Comparison of ENCODE assay signal across 1 cellular context in genomic region chr9:7121055-7121454, GRCh38.
TF ChIP-seq lines count a peak whose summit lies in the region.

No MANE protein-coding gene starts in this region.

TF ChIP-seq in K562, 482 proteins besides CTCF, POLR2A, EP300 and RAD21 (continued from another document):
- TF ChIP-seq ZNF609 (CRISPR knock-in tag; IDR thresholded peaks at IDR 0.05; ENCODE audit: borderline replicate concordance) = no peak
- no peak for TF ChIP-seq DDX20 (tag; IDR thresholded peaks at IDR 0.05; ENCODE audit: low read depth)
- TF ChIP-seq SRF (CRISPR knock-in tag; IDR thresholded peaks at IDR 0.05) = no peak
- no peak for TF ChIP-seq COPS2 (conservative IDR thresholded peaks at IDR 0.05)
- TF ChIP-seq ZNF316 (IDR thresholded peaks at IDR 0.05) = no peak
- no peak for TF ChIP-seq ZNF561 (CRISPR knock-in tag; conservative IDR thresholded peaks at IDR 0.05)
- TF ChIP-seq MCM5 (IDR thresholded peaks at IDR 0.05; ENCODE audit: low read depth) = no peak
- TF ChIP-seq GABPB1 (CRISPR knock-in tag; IDR thresholded peaks at IDR 0.05) = no peak
- TF ChIP-seq YY1 (IDR thresholded peaks at IDR 0.05; ENCODE audit: borderline replicate concordance in 1 of 3, control insufficient read depth in 1 of 3, extremely low read depth in 1 of 3, insufficient read depth in 3 of 3, insufficient read length in 1 of 3, insufficient replicate concordance in 2 of 3, low read depth in 1 of 3, low read length in 2 of 3) = no peak
- TF ChIP-seq ZNF639 (CRISPR knock-in tag; conservative IDR thresholded peaks at IDR 0.05 in 1 of 2, IDR thresholded peaks at IDR 0.05 in 1 of 2) = no peak
- TF ChIP-seq ZNF717 (CRISPR knock-in tag; IDR thresholded peaks at IDR 0.05) = no peak
- no peak for TF ChIP-seq POLR2AphosphoS2 (IDR thresholded peaks at IDR 0.05; ENCODE audit: low read length)
- TF ChIP-seq ZEB2 (IDR thresholded peaks at IDR 0.05) = no peak
- TF ChIP-seq MCM7 (IDR thresholded peaks at IDR 0.05) = no peak
- TF ChIP-seq, protein P1, sequence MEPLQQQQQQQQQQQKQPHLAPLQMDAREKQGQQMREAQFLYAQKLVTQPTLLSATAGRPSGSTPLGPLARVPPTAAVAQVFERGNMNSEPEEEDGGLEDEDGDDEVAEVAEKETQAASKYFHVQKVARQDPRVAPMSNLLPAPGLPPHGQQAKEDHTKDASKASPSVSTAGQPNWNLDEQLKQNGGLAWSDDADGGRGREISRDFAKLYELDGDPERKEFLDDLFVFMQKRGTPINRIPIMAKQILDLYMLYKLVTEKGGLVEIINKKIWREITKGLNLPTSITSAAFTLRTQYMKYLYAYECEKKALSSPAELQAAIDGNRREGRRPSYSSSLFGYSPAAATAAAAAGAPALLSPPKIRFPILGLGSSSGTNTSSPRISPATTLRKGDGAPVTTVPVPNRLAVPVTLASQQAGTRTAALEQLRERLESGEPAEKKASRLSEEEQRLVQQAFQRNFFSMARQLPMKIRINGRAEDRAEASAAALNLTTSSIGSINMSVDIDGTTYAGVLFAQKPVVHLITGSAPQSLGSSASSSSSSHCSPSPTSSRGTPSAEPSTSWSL (CRISPR knock-in tag; IDR thresholded peaks at IDR 0.05; ENCODE audit: borderline replicate concordance) = no peak
- TF ChIP-seq BHLHE40 (IDR thresholded peaks at IDR 0.05; ENCODE audit: low read length) = 0 out of 2 replicates have a peak, but pooled peaks have one; percentile 19
- TF ChIP-seq SETDB1 (IDR thresholded peaks at IDR 0.05; ENCODE audit: low read length) = no peak
- TF ChIP-seq ETS1 (conservative IDR thresholded peaks at IDR 0.05; ENCODE audit: control insufficient read depth, low read depth, low read length) = no peak
- no peak for TF ChIP-seq SMARCC2 (IDR thresholded peaks at IDR 0.05; ENCODE audit: low read depth)
- no peak for TF ChIP-seq PREB (CRISPR knock-in tag; IDR thresholded peaks at IDR 0.05)
- TF ChIP-seq ZNF263 (CRISPR knock-in tag; IDR thresholded peaks at IDR 0.05; ENCODE audit: borderline replicate concordance) = no peak
- TF ChIP-seq, protein P2, sequence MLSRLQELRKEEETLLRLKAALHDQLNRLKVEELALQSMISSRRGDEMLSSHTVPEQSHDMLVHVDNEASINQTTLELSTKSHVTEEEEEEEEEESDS (CRISPR knock-in tag; IDR thresholded peaks at IDR 0.05) = no peak
- no peak for TF ChIP-seq ZFP30 (CRISPR knock-in tag; IDR thresholded peaks at IDR 0.05; ENCODE audit: borderline replicate concordance)
- no peak for TF ChIP-seq KLF16 (IDR thresholded peaks at IDR 0.05)
- peak; percentile 91 for TF ChIP-seq HMBOX1 (IDR thresholded peaks at IDR 0.05)
- TF ChIP-seq, protein P3, sequence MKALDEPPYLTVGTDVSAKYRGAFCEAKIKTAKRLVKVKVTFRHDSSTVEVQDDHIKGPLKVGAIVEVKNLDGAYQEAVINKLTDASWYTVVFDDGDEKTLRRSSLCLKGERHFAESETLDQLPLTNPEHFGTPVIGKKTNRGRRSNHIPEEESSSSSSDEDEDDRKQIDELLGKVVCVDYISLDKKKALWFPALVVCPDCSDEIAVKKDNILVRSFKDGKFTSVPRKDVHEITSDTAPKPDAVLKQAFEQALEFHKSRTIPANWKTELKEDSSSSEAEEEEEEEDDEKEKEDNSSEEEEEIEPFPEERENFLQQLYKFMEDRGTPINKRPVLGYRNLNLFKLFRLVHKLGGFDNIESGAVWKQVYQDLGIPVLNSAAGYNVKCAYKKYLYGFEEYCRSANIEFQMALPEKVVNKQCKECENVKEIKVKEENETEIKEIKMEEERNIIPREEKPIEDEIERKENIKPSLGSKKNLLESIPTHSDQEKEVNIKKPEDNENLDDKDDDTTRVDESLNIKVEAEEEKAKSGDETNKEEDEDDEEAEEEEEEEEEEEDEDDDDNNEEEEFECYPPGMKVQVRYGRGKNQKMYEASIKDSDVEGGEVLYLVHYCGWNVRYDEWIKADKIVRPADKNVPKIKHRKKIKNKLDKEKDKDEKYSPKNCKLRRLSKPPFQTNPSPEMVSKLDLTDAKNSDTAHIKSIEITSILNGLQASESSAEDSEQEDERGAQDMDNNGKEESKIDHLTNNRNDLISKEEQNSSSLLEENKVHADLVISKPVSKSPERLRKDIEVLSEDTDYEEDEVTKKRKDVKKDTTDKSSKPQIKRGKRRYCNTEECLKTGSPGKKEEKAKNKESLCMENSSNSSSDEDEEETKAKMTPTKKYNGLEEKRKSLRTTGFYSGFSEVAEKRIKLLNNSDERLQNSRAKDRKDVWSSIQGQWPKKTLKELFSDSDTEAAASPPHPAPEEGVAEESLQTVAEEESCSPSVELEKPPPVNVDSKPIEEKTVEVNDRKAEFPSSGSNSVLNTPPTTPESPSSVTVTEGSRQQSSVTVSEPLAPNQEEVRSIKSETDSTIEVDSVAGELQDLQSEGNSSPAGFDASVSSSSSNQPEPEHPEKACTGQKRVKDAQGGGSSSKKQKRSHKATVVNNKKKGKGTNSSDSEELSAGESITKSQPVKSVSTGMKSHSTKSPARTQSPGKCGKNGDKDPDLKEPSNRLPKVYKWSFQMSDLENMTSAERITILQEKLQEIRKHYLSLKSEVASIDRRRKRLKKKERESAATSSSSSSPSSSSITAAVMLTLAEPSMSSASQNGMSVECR (CRISPR knock-in tag; IDR thresholded peaks at IDR 0.05) = no peak
- TF ChIP-seq NEUROD1 (IDR thresholded peaks at IDR 0.05; ENCODE audit: borderline replicate concordance, low read depth, low read length, partially characterized antibody) = no peak
- TF ChIP-seq POLR3G (IDR thresholded peaks at IDR 0.05; ENCODE audit: extremely low read depth, insufficient read length, insufficient replicate concordance) = no peak
- no peak for TF ChIP-seq PPARD (CRISPR knock-in tag; IDR thresholded peaks at IDR 0.05)
- TF ChIP-seq GATA2 (CRISPR knock-in tag; IDR thresholded peaks at IDR 0.05) = no peak
- TF ChIP-seq ZMIZ1 (IDR thresholded peaks at IDR 0.05; ENCODE audit: low read depth in 2 of 2, low read length in 2 of 2) = no peak
- TF ChIP-seq, protein P4, sequence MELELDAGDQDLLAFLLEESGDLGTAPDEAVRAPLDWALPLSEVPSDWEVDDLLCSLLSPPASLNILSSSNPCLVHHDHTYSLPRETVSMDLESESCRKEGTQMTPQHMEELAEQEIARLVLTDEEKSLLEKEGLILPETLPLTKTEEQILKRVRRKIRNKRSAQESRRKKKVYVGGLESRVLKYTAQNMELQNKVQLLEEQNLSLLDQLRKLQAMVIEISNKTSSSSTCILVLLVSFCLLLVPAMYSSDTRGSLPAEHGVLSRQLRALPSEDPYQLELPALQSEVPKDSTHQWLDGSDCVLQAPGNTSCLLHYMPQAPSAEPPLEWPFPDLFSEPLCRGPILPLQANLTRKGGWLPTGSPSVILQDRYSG (tag; conservative IDR thresholded peaks at IDR 0.05; ENCODE audit: low read depth) = no peak
- TF ChIP-seq PTBP1 (IDR thresholded peaks at IDR 0.05; ENCODE audit: low read depth, low read length) = no peak
- no peak for TF ChIP-seq PHF20 (IDR thresholded peaks at IDR 0.05; ENCODE audit: partially characterized antibody)
- TF ChIP-seq ZNF41 (CRISPR knock-in tag; conservative IDR thresholded peaks at IDR 0.05) = no peak
- no peak for TF ChIP-seq CEBPB (tag; IDR thresholded peaks at IDR 0.05)
- TF ChIP-seq ZSCAN29 (IDR thresholded peaks at IDR 0.05) = no peak
- TF ChIP-seq L3MBTL2 (IDR thresholded peaks at IDR 0.05) = no peak
- TF ChIP-seq PTRF (tag; IDR thresholded peaks at IDR 0.05) = no peak
